9 cellular contexts compared by ENCODE assay signal in the genomic region with DNA sequence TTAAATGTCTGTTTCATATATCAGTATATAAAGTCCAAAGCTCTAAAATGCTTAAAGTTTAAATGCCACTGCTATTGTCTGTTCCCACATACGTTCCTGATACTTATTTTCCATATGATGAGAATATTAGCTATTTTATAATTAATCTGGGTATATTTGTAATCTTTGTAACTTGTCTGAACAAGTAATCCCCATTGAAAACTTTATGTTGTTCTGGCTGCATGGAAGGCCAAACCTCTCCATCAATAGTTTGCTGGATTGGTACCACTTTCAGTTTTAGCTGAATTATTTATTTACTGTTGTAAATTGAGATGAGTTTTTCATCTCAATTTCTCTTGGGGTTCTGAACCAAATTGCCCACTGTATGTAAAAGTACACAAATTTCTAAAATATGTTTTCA. TPM values are rescaled to one million over a fixed set of nuclear protein-coding genes. Genes with fewer than 3 reads are reported as not detected.
DNase-seq lines count a peak whose midpoint lies in the region; ATAC-seq and TF ChIP-seq lines count a peak whose summit lies in the region.
"Had no signal": no experiment of that assay in that cellular context is flagged by ENCODE, and none has a peak within 500 bp of the region (broad histone marks: within the 10 kb centered on the region; RNA-seq: fewer than 3 reads in every experiment).

No MANE protein-coding gene starts in this region.

- CTCF ChIA-PET in CD8-positive, alpha-beta T cell (lab: Charles Lee), result interaction anchor here (0.7 to 1.4 kb wide), 2 partner anchors 487 to 532 kb away, joined by 3 to 6 read pairs; no protein-coding TSS in a partner anchor

- ATAC-seq in CD8-positive, alpha-beta T cell, result no peak
- no peak for ATAC-seq in HG03280 (IDR thresholded peaks at IDR 0.05; ENCODE audit: unreplicated experiment)
- ATAC-seq in HG03175 (IDR thresholded peaks at IDR 0.05; ENCODE audit: unreplicated experiment), result no peak

- intact Hi-C loops in CD8-positive, alpha-beta T cell (cut with DNase I, micrococcal nuclease), result loop anchor here (5.0 kb wide), 3 partner anchors 35 to 1565 kb away; a partner anchor contains a TSS

- H3K4me3 Mint-ChIP-seq in CD8-positive, alpha-beta T cell, result peak overlapping the region; percentile 100
- H3K4me3 Mint-ChIP-seq in nephron progenitor cell, result peak overlapping the region; percentile 99

- H3K27me3 Mint-ChIP-seq in CD8-positive, alpha-beta T cell (ENCODE audit: low read depth), result no peaks in the 10 kb centered on the region
- H3K27me3 Mint-ChIP-seq in nephron progenitor cell (ENCODE audit: low read depth, poor library complexity), result no peaks in the 10 kb centered on the region

- peak overlapping the region; percentile 85 for H3K27ac ChIP-seq in CD8-positive, alpha-beta T cell (ENCODE audit: low read depth, low read length)
- H3K27ac ChIP-seq in ectodermal cell (ENCODE audit: insufficient read depth, low read depth, low read length, poor library complexity, severe bottlenecking), result no peak overlapping the region

- peak overlapping the region; percentile 96 for H3K4me3 ChIP-seq in CD8-positive, alpha-beta T cell (ENCODE audit: low read depth, low read length)
- H3K4me3 ChIP-seq in NT2/D1 (ENCODE audit: insufficient read length, low read depth), result peak overlapping the region; percentile 79
- H3K4me3 ChIP-seq in ectodermal cell (ENCODE audit: insufficient read depth, low read depth, low read length), result peak overlapping the region; percentile 68

- peak overlapping the region; percentile 83 for H3K9ac ChIP-seq in NT2/D1 (ENCODE audit: insufficient read length, low read depth)

- H3K27ac Mint-ChIP-seq in CD8-positive, alpha-beta T cell, result peak overlapping the region; percentile 98
- peak overlapping the region; percentile 100 for H3K27ac Mint-ChIP-seq in nephron progenitor cell

- H3K9me3 Mint-ChIP-seq in CD8-positive, alpha-beta T cell, result no peaks in the 10 kb centered on the region
- no peaks in the 10 kb centered on the region for H3K9me3 Mint-ChIP-seq in nephron progenitor cell

- no peaks in the 10 kb centered on the region for H3K36me3 ChIP-seq in CD8-positive, alpha-beta T cell (ENCODE audit: insufficient read depth, low read length)
- peaks cover 7% of the 10 kb centered on the region for H3K36me3 ChIP-seq in NT2/D1 (ENCODE audit: insufficient read depth, insufficient read length, low read length)
- no peaks in the 10 kb centered on the region for H3K36me3 ChIP-seq in ectodermal cell (ENCODE audit: control insufficient read depth, insufficient read depth, low read length)

- POLR2A ChIA-PET in CD8-positive, alpha-beta T cell (lab: Charles Lee), result interaction anchor here (0.7 to 1.6 kb wide), 6 partner anchors 54 to 621 kb away, joined by 3 to 4 read pairs (median 4); no protein-coding TSS in a partner anchor

- H3K4me1 Mint-ChIP-seq in CD8-positive, alpha-beta T cell (ENCODE audit: low read depth), result peaks cover 68% of the 10 kb centered on the region
- H3K4me1 Mint-ChIP-seq in nephron progenitor cell, result peaks cover 58% of the 10 kb centered on the region

- DNase-seq in CD8-positive, alpha-beta T cell, result no peak
- DNase-seq in NT2/D1 (ENCODE audit: low read depth, low spot score) (no peak), nephron progenitor cell (no peak), NCI-H1105 (lab: John Stamatoyannopoulos, UW) (no peak), MV-4-11 (lab: John Stamatoyannopoulos, UW) (no peak)
- DNase-seq: activated CD4-positive, CD25-positive, alpha-beta regulatory T cell treated with anti-CD3 and anti-CD28 coated beads, Interleukin-2, amount 50 U/mL, for 72 hours had no signal

- H3K36me3 Mint-ChIP-seq in CD8-positive, alpha-beta T cell, result peaks cover 21% of the 10 kb centered on the region
- H3K36me3 Mint-ChIP-seq in nephron progenitor cell (ENCODE audit: low read depth), result no peaks in the 10 kb centered on the region

- peaks cover 47% of the 10 kb centered on the region for H3K4me1 ChIP-seq in CD8-positive, alpha-beta T cell (ENCODE audit: insufficient read depth, low read length)
- no peaks in the 10 kb centered on the region for H3K4me1 ChIP-seq in NT2/D1 (ENCODE audit: insufficient read depth, insufficient read length)
- H3K4me1 ChIP-seq in ectodermal cell (ENCODE audit: control insufficient read depth, insufficient read depth, low read length), result peaks cover 4% of the 10 kb centered on the region

- no peak for TF ChIP-seq CTCF in CD8-positive, alpha-beta T cell (IDR thresholded peaks at IDR 0.05)
- TF ChIP-seq CTCF in nephron progenitor cell (IDR thresholded peaks at IDR 0.05), result no peak

- H3K27me3 ChIP-seq in CD8-positive, alpha-beta T cell (ENCODE audit: insufficient read depth, low read length), result no peaks in the 10 kb centered on the region
- H3K27me3 ChIP-seq in NT2/D1 (ENCODE audit: insufficient read depth, insufficient read length), result no peaks in the 10 kb centered on the region
- no peaks in the 10 kb centered on the region for H3K27me3 ChIP-seq in ectodermal cell (ENCODE audit: control insufficient read depth, insufficient read depth, low read length, poor library complexity, severe bottlenecking)

- H3K9me3 ChIP-seq in CD8-positive, alpha-beta T cell (ENCODE audit: low read length), result no peaks in the 10 kb centered on the region
- H3K9me3 ChIP-seq in NT2/D1 (ENCODE audit: insufficient read depth, low read length) (no peaks in the 10 kb centered on the region), ectodermal cell (ENCODE audit: control insufficient read depth, low read length) (no peaks in the 10 kb centered on the region)

- WGBS in ectodermal cell, 2 experiments, result 50% methylated on average over 1 of the region's 1 CpG; no CpG with 5 or more reads in 1 of the 2 experiments

RNA-seq across cellular contexts. Expression of a gene that starts 1.5 kb away (rescaled TPM):
- total RNA-seq in CD8-positive, alpha-beta T cell, result 10 to 100 TPM; 39.7 to 51.0 TPM
- polyA plus RNA-seq in ectodermal cell (2013, experiment 1 of 4), result 30.9 TPM
- polyA plus RNA-seq in ectodermal cell (2013, experiment 2 of 4), result 30.7 TPM
- polyA plus RNA-seq in ectodermal cell (2013, experiment 3 of 4), result 20.6 TPM
- polyA plus RNA-seq in ectodermal cell (2013, experiment 4 of 4), result 33.4 TPM

RNA-seq across cellular contexts. Expression of a gene that starts 1.8 kb away (rescaled TPM):
- total RNA-seq in CD8-positive, alpha-beta T cell, result 10 to 100 TPM; 28.5 to 29.9 TPM
- 81.0 TPM for polyA plus RNA-seq in ectodermal cell (2013, experiment 1 of 4)
- 96.6 TPM for polyA plus RNA-seq in ectodermal cell (2013, experiment 2 of 4)
- polyA plus RNA-seq in ectodermal cell (2013, experiment 3 of 4), result 69.1 TPM
- polyA plus RNA-seq in ectodermal cell (2013, experiment 4 of 4), result 73.2 TPM
